21 cellular contexts compared by ENCODE assay signal in genomic region chr5:102879741-102880140, GRCh38.
DNase-seq lines count a peak whose midpoint lies in the region; ATAC-seq and TF ChIP-seq lines count a peak whose summit lies in the region.
"Had no signal": no experiment of that assay in that cellular context is flagged by ENCODE, and none has a peak within 500 bp of the region (broad histone marks: within the 10 kb centered on the region; RNA-seq: fewer than 3 reads in every experiment).

No MANE protein-coding gene starts in this region.

- H3K4me1 ChIP-seq in PC-3 (ENCODE audit: insufficient read depth, low read length) = peaks cover 6% of the 10 kb centered on the region; the same call in 1 of the 2 replicates
- peaks cover 4% of the 10 kb centered on the region for H3K4me1 ChIP-seq in mucosa of descending colon (ENCODE audit: low read depth)
- H3K4me1 ChIP-seq: A549; BE2C; BLaER1 treated with 17β-estradiol and CSF1 and Interleukin-3, amounts not matched to agents 10 nM and 100 nM had no signal

- H3K9me3 Mint-ChIP-seq in activated naive CD4-positive, alpha-beta T cell treated with anti-CD3 and anti-CD28 coated beads, Interleukin-2, amount 10 ng/mL, durations not matched to agents 7 days and 5 days = no peaks in the 10 kb centered on the region
- no peaks in the 10 kb centered on the region for H3K9me3 Mint-ChIP-seq in activated CD4-positive, alpha-beta T cell treated with anti-CD3 and anti-CD28 coated beads, Interleukin-2, amount 10 ng/mL, durations not matched to agents 7 days and 5 days
- H3K9me3 Mint-ChIP-seq: CD4-positive, alpha-beta T cell; CD8-positive, alpha-beta memory T cell; GM23338; HFFc6 had no signal

- H3K36me3 ChIP-seq in PC-3 (ENCODE audit: low read depth, low read length) (no peaks in the 10 kb centered on the region), mucosa of descending colon (ENCODE audit: low read depth) (no peaks in the 10 kb centered on the region)
- H3K36me3 ChIP-seq: HAP-1 had no signal

- H3K9me3 ChIP-seq in PC-3 (ENCODE audit: low read length) (no peaks in the 10 kb centered on the region), mucosa of descending colon (no peaks in the 10 kb centered on the region)
- H3K9me3 ChIP-seq: A549, BE2C, HAP-1 had no signal

- no peaks in the 10 kb centered on the region for H3K4me1 Mint-ChIP-seq in activated naive CD4-positive, alpha-beta T cell treated with anti-CD3 and anti-CD28 coated beads, Interleukin-2, amount 10 ng/mL, durations not matched to agents 7 days and 5 days
- no peaks in the 10 kb centered on the region for H3K4me1 Mint-ChIP-seq in activated CD4-positive, alpha-beta T cell treated with anti-CD3 and anti-CD28 coated beads, Interleukin-2, amount 10 ng/mL, durations not matched to agents 7 days and 5 days
- H3K4me1 Mint-ChIP-seq: CD14-positive monocyte had no signal

- intact Hi-C loops in PC-3 (cut with micrococcal nuclease) (no loop called here), mucosa of descending colon (cut with DNase I, micrococcal nuclease) (no loop called here)

- no peaks in the 10 kb centered on the region for H3K9me2 ChIP-seq in PC-3 (replicated peaks; ENCODE audit: low read length)

- no peaks in the 10 kb centered on the region for H3K27me3 ChIP-seq in PC-3 (ENCODE audit: low read length)
- H3K27me3 ChIP-seq: BE2C; BLaER1 treated with 17β-estradiol and CSF1 and Interleukin-3, amounts not matched to agents 10 nM and 100 nM had no signal

- H2AFZ ChIP-seq in PC-3 (ENCODE audit: low read length) = no peak overlapping the region
- H2AFZ ChIP-seq: GM23338 had no signal

- no peak for TF ChIP-seq CTCF in PC-3 (conservative IDR thresholded peaks at IDR 0.05; ENCODE audit: low read depth, low read length)
- TF ChIP-seq CTCF in mucosa of descending colon (IDR thresholded peaks at IDR 0.05) = no peak

- H3K27me3 Mint-ChIP-seq in activated naive CD4-positive, alpha-beta T cell treated with anti-CD3 and anti-CD28 coated beads, Interleukin-2, amount 10 ng/mL, durations not matched to agents 7 days and 5 days = no peaks in the 10 kb centered on the region
- no peaks in the 10 kb centered on the region for H3K27me3 Mint-ChIP-seq in activated CD4-positive, alpha-beta T cell treated with anti-CD3 and anti-CD28 coated beads, Interleukin-2, amount 10 ng/mL, durations not matched to agents 7 days and 5 days
- H3K27me3 Mint-ChIP-seq: CD4-positive, alpha-beta T cell; CD8-positive, alpha-beta memory T cell had no signal

- BruUV-seq in PC-3 (replicated peaks; lab: Mats Ljungman, UMichigan) = no TSS peak

- DNase-seq in activated naive CD4-positive, alpha-beta T cell treated with anti-CD3 and anti-CD28 coated beads, Interleukin-2, amount 10 ng/mL, durations not matched to agents 7 days and 5 days = no peak
- DNase-seq in activated naive CD4-positive, alpha-beta T cell (lab: John Stamatoyannopoulos, UW) = no peak
- DNase-seq in PC-3 (peak; percentile 61), mucosa of descending colon (no peak), NK-92 (lab: John Stamatoyannopoulos, UW; ENCODE audit: unreplicated experiment) (no peak)
- DNase-seq in activated CD4-positive, alpha-beta T cell treated with anti-CD3 and anti-CD28 coated beads, Interleukin-2, amount 10 ng/mL, durations not matched to agents 7 days and 5 days = no peak
- DNase-seq: 8988T; ACHN; AML-193; BE2C; CD4-positive, alpha-beta T cell; CD8-positive, alpha-beta memory T cell; DMS 273 treated with DMSO at 0.1 percent for 48 hours; DND-41; HFFc6 had no signal

- no peak overlapping the region for H3K4me3 Mint-ChIP-seq in activated naive CD4-positive, alpha-beta T cell treated with anti-CD3 and anti-CD28 coated beads, Interleukin-2, amount 10 ng/mL, durations not matched to agents 7 days and 5 days
- no peak overlapping the region for H3K4me3 Mint-ChIP-seq in activated CD4-positive, alpha-beta T cell treated with anti-CD3 and anti-CD28 coated beads, Interleukin-2, amount 10 ng/mL, durations not matched to agents 7 days and 5 days
- H3K4me3 Mint-ChIP-seq: CD14-positive monocyte; CD4-positive, alpha-beta T cell; CD8-positive, alpha-beta memory T cell; GM23338; HFFc6 had no signal

- no peak overlapping the region for H3K4me2 ChIP-seq in PC-3 (ENCODE audit: low read length)
- H3K4me2 ChIP-seq: A549; BLaER1 treated with 17β-estradiol and CSF1 and Interleukin-3, amounts not matched to agents 10 nM and 100 nM; GM23338 had no signal

- CTCF ChIA-PET in activated naive CD4-positive, alpha-beta T cell treated with anti-CD3 and anti-CD28 coated beads, Interleukin-2, amount 10 ng/mL, durations not matched to agents 7 days and 5 days (lab: Charles Lee) = no interaction called here
- CTCF ChIA-PET in PC-3 (lab: Charles Lee) = no interaction called here
- CTCF ChIA-PET in activated CD4-positive, alpha-beta T cell treated with anti-CD3 and anti-CD28 coated beads, Interleukin-2, amount 10 ng/mL, durations not matched to agents 7 days and 5 days (lab: Charles Lee) = no interaction called here

- H3F3A ChIP-seq in PC-3 (ENCODE audit: low read length, unreplicated experiment) = no peaks in the 10 kb centered on the region

- POLR2A ChIA-PET in PC-3 (lab: Charles Lee; ENCODE audit: unreplicated experiment) = no interaction called here
- POLR2A ChIA-PET in activated CD4-positive, alpha-beta T cell treated with anti-CD3 and anti-CD28 coated beads, Interleukin-2, amount 10 ng/mL, durations not matched to agents 7 days and 5 days (lab: Charles Lee) = no interaction called here

- no peaks in the 10 kb centered on the region for H4K20me1 ChIP-seq in PC-3 (ENCODE audit: low read length)
- H4K20me1 ChIP-seq: BLaER1 treated with 17β-estradiol and CSF1 and Interleukin-3, amounts not matched to agents 10 nM and 100 nM had no signal

- peak overlapping the region; percentile 2 for H3K27ac Mint-ChIP-seq in activated naive CD4-positive, alpha-beta T cell treated with anti-CD3 and anti-CD28 coated beads, Interleukin-2, amount 10 ng/mL, durations not matched to agents 7 days and 5 days
- no peak overlapping the region for H3K27ac Mint-ChIP-seq in activated CD4-positive, alpha-beta T cell treated with anti-CD3 and anti-CD28 coated beads, Interleukin-2, amount 10 ng/mL, durations not matched to agents 7 days and 5 days
- H3K27ac Mint-ChIP-seq: CD14-positive monocyte; CD4-positive, alpha-beta T cell; GM23338; HFFc6 had no signal

- no peaks in the 10 kb centered on the region for H3K79me2 ChIP-seq in PC-3 (ENCODE audit: low read length)

- ATAC-seq in PC-3 (peak; percentile 78), mucosa of descending colon (peak; percentile 94), HG02642 (IDR thresholded peaks at IDR 0.05; ENCODE audit: poor library complexity, unreplicated experiment) (no peak)
- ATAC-seq: A549, GM23338 had no signal

- H3K4me3 ChIP-seq in PC-3 (ENCODE audit: low read length) = no peak overlapping the region
- no peak overlapping the region for H3K4me3 ChIP-seq in mucosa of descending colon
- H3K4me3 ChIP-seq: A549; BLaER1 treated with 17β-estradiol and CSF1 and Interleukin-3, amounts not matched to agents 10 nM and 100 nM; GM23338; HAP-1 had no signal

- 0 out of 2 replicates have a peak overlapping the region, but pooled peaks have one; percentile 17 for H3K27ac ChIP-seq in PC-3 (ENCODE audit: low read length)
- H3K27ac ChIP-seq: A549; BLaER1 treated with 17β-estradiol and CSF1 and Interleukin-3, amounts not matched to agents 10 nM and 100 nM had no signal

- H3K36me3 Mint-ChIP-seq in activated naive CD4-positive, alpha-beta T cell treated with anti-CD3 and anti-CD28 coated beads, Interleukin-2, amount 10 ng/mL, durations not matched to agents 7 days and 5 days = no peaks in the 10 kb centered on the region
- peaks cover 5% of the 10 kb centered on the region for H3K36me3 Mint-ChIP-seq in activated CD4-positive, alpha-beta T cell treated with anti-CD3 and anti-CD28 coated beads, Interleukin-2, amount 10 ng/mL, durations not matched to agents 7 days and 5 days (ENCODE audit: low read depth)

- H3K9ac ChIP-seq in PC-3 (ENCODE audit: low read length) = no peak overlapping the region
- H3K9ac ChIP-seq: BLaER1 treated with 17β-estradiol and CSF1 and Interleukin-3, amounts not matched to agents 10 nM and 100 nM had no signal
